1 cellular context compared by ENCODE assay signal in genomic region chr17:44187131-44187899, GRCh38.
TF ChIP-seq lines count a peak whose summit lies in the region.

No MANE protein-coding gene starts in this region.

TF ChIP-seq in IMR-90, 13 proteins besides CTCF, POLR2A, EP300 and RAD21:
- TF ChIP-seq RFX5 (IDR thresholded peaks at IDR 0.05; ENCODE audit: low read depth, low read length) (no peak), FOS (IDR thresholded peaks at IDR 0.05; ENCODE audit: low read depth, low read length) (no peak), USF2 (IDR thresholded peaks at IDR 0.05; ENCODE audit: low read depth, low read length) (no peak), BHLHE40 (IDR thresholded peaks at IDR 0.05; ENCODE audit: low read depth, low read length) (0 out of 2 replicates have a peak, but pooled peaks have one; percentile 6), CEBPB (IDR thresholded peaks at IDR 0.05; ENCODE audit: low read depth, low read length) (peak; percentile 51; the same call in 1 of the 2 replicates)
